Comparison of ENCODE assay signal across 22 cellular contexts in the genomic region with DNA sequence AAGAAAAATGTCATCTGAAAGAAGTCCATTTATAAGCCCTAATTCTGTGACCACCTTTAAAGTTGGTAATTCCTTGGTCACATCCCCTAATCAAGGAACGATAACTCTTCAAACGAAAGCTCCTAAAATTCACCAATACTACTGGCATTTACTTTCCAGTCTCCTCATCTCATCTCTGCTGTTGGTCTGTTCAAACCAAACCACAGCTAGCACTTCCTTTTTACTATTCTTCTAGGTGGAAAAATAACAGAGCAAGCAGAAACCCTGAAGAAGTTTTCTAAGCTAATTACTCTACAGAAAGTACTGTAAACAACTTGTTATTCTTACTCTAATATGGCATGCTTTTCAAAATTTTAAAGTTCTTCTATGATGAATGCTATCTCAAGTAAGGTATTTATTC. TPM values are rescaled to one million over a fixed set of nuclear protein-coding genes. Genes with fewer than 3 reads are reported as not detected.
DNase-seq lines count a peak whose midpoint lies in the region; ATAC-seq and TF ChIP-seq lines count a peak whose summit lies in the region.
"Had no signal": no experiment of that assay in that cellular context is flagged by ENCODE, and none has a peak within 500 bp of the region (broad histone marks: within the 10 kb centered on the region; RNA-seq: fewer than 3 reads in every experiment).

No MANE protein-coding gene starts in this region.

- H3K4me3 Mint-ChIP-seq in activated T-helper 2 cell treated with anti-CD3 and anti-CD28 coated beads, Interferon-gamma antibody, Interleukin-2, Interleukin-4, amounts not matched to agents 10 μg/mL and 5 μg/mL and 100 μg/mL, durations not matched to agents 14 hours and 24 hours and 36 hours (ENCODE audit: low read depth) = no peak overlapping the region
- H3K4me3 Mint-ChIP-seq in naive thymus-derived CD4-positive, alpha-beta T cell = no peak overlapping the region
- H3K4me3 Mint-ChIP-seq: HFFc6 had no signal

- H2AFZ ChIP-seq in KMS-11 (ENCODE audit: low read depth) (no peak overlapping the region), OCI-LY7 (ENCODE audit: low read length) (no peak overlapping the region)

- no peaks in the 10 kb centered on the region for H3K9me2 ChIP-seq in OCI-LY7 (ENCODE audit: insufficient read depth, low read length)

- H3K4me2 ChIP-seq in KMS-11 (peak overlapping the region; percentile 30; the same call in 1 of the 2 replicates), OCI-LY7 (ENCODE audit: low read length) (no peak overlapping the region)

- ATAC-seq in heart left ventricle = no peak
- no peak for ATAC-seq in naive thymus-derived CD4-positive, alpha-beta T cell

- TF ChIP-seq POLR2A in heart left ventricle (IDR thresholded peaks at IDR 0.05) = no peak

- H3K4me1 Mint-ChIP-seq in activated T-helper 2 cell treated with anti-CD3 and anti-CD28 coated beads, Interferon-gamma antibody, Interleukin-2, Interleukin-4, amounts not matched to agents 10 μg/mL and 5 μg/mL and 100 μg/mL, durations not matched to agents 14 hours and 24 hours and 36 hours (ENCODE audit: low read depth) = peaks cover 10% of the 10 kb centered on the region
- peaks cover 0 to 9% (median 3%) of the 10 kb centered on the region in 7 donors for H3K4me1 Mint-ChIP-seq in naive thymus-derived CD4-positive, alpha-beta T cell

- H4K20me1 ChIP-seq in KMS-11 (ENCODE audit: insufficient read depth) (no peaks in the 10 kb centered on the region), OCI-LY7 (ENCODE audit: insufficient read depth, low read length) (peaks cover 6% of the 10 kb centered on the region; the same call in 1 of the 2 replicates)

- CTCF ChIA-PET in naive thymus-derived CD4-positive, alpha-beta T cell (lab: Charles Lee) = no interaction called here
- CTCF ChIA-PET in OCI-LY7 (lab: Charles Lee; ENCODE audit: unreplicated experiment) = no interaction called here

- H3K9me3 Mint-ChIP-seq in activated T-helper 2 cell treated with anti-CD3 and anti-CD28 coated beads, Interferon-gamma antibody, Interleukin-2, Interleukin-4, amounts not matched to agents 10 μg/mL and 5 μg/mL and 100 μg/mL, durations not matched to agents 14 hours and 24 hours and 36 hours = no peaks in the 10 kb centered on the region
- H3K9me3 Mint-ChIP-seq in naive thymus-derived CD4-positive, alpha-beta T cell = no peaks in the 10 kb centered on the region
- H3K9me3 Mint-ChIP-seq: HFFc6 had no signal

- no TSS peak for BruUV-seq in OCI-LY7 (replicated peaks; lab: Mats Ljungman, UMichigan)

- no peak overlapping the region for H3K4me3 ChIP-seq in cardiac muscle cell
- H3K4me3 ChIP-seq in heart left ventricle = no peak overlapping the region
- H3K4me3 ChIP-seq in KMS-11 (IDR thresholded peaks at IDR 0.05; ENCODE audit: insufficient read depth, low read depth, low read length) = no peak overlapping the region
- no peak overlapping the region for H3K4me3 ChIP-seq in naive thymus-derived CD4-positive, alpha-beta T cell (ENCODE audit: low read length)
- H3K4me3 ChIP-seq in OCI-LY7 (ENCODE audit: low read depth, low read length, poor library complexity, severe bottlenecking) = no peak overlapping the region
- H3K4me3 ChIP-seq: lung, tibial nerve had no signal

- no peaks in the 10 kb centered on the region for H3K9me3 ChIP-seq in cardiac muscle cell (ENCODE audit: low read depth)
- H3K9me3 ChIP-seq in heart left ventricle = no peaks in the 10 kb centered on the region
- H3K9me3 ChIP-seq in naive thymus-derived CD4-positive, alpha-beta T cell (ENCODE audit: control insufficient read depth in 2 of 3, low read length in 3 of 3) = no peaks in the 10 kb centered on the region
- no peaks in the 10 kb centered on the region for H3K9me3 ChIP-seq in OCI-LY7 (ENCODE audit: low read length)
- H3K9me3 ChIP-seq: tibial nerve had no signal

- H3K27me3 ChIP-seq in cardiac muscle cell (no peaks in the 10 kb centered on the region), heart left ventricle (no peaks in the 10 kb centered on the region), KMS-11 (ENCODE audit: insufficient read depth, low read depth) (no peaks in the 10 kb centered on the region)
- H3K27me3 ChIP-seq in naive thymus-derived CD4-positive, alpha-beta T cell (ENCODE audit: control insufficient read depth in 2 of 2, insufficient read depth in 2 of 2, low read length in 2 of 2) = no peaks in the 10 kb centered on the region
- H3K27me3 ChIP-seq: tibial nerve had no signal

- H3K27ac ChIP-seq in cardiac muscle cell (peak overlapping the region; percentile 4), heart left ventricle (no peak overlapping the region), KMS-11 (peak overlapping the region; percentile 34), OCI-LY7 (ENCODE audit: low read depth, low read length, poor library complexity, severe bottlenecking) (no peak overlapping the region)
- no peak overlapping the region for H3K27ac ChIP-seq in naive thymus-derived CD4-positive, alpha-beta T cell (ENCODE audit: low read depth, low read length)
- H3K27ac ChIP-seq: C4-2B, epithelial cell of prostate, tibial nerve, VCaP had no signal

- POLR2A ChIA-PET in naive thymus-derived CD4-positive, alpha-beta T cell (lab: Charles Lee) = interaction anchor here (2.0 kb wide), 1 partner anchor 314 kb away, joined by 5 read pairs; no protein-coding TSS in a partner anchor
- POLR2A ChIA-PET in OCI-LY7 (lab: Charles Lee) = interaction anchor here (0.7 to 1.8 kb wide), 4 partner anchors 10 to 131 kb away, joined by 3 to 5 read pairs (median 4); a partner anchor contains a TSS

- H3K9ac ChIP-seq in KMS-11 = no peak overlapping the region

- H3K27ac Mint-ChIP-seq in activated T-helper 2 cell treated with anti-CD3 and anti-CD28 coated beads, Interferon-gamma antibody, Interleukin-2, Interleukin-4, amounts not matched to agents 10 μg/mL and 5 μg/mL and 100 μg/mL, durations not matched to agents 14 hours and 24 hours and 36 hours = peak overlapping the region; percentile 76
- H3K27ac Mint-ChIP-seq in naive thymus-derived CD4-positive, alpha-beta T cell = peak overlapping the region in 6 of 9 donors; percentile 10 to 76 (median 27)
- H3K27ac Mint-ChIP-seq: HFFc6 had no signal

- intact Hi-C loops in heart left ventricle (cut with DNase I) (no loop called here), OCI-LY7 (cut with micrococcal nuclease; ENCODE audit: unreplicated experiment) (no loop called here)
- intact Hi-C loops in activated T-helper 2 cell treated with anti-CD3 and anti-CD28 coated beads, Interferon-gamma antibody, Interleukin-2, Interleukin-4, amounts not matched to agents 10 μg/mL and 5 μg/mL and 100 μg/mL, durations not matched to agents 14 hours and 24 hours and 36 hours (cut with micrococcal nuclease) = no loop called here
- intact Hi-C loops in naive thymus-derived CD4-positive, alpha-beta T cell (cut with micrococcal nuclease) = no loop called here

- DNase-seq in cardiac muscle cell (ENCODE audit: low read depth in 1 of 2, low spot score in 1 of 2) = no peak
- no peak for DNase-seq in heart left ventricle
- no peak for DNase-seq in activated T-helper 2 cell treated with anti-CD3 and anti-CD28 coated beads, Interferon-gamma antibody, Interleukin-2, Interleukin-4, amounts not matched to agents 10 μg/mL and 5 μg/mL and 100 μg/mL, durations not matched to agents 14 hours and 24 hours and 36 hours (ENCODE audit: low spot score)
- no peak for DNase-seq in naive thymus-derived CD4-positive, alpha-beta T cell
- DNase-seq in NCI-H2107 (lab: John Stamatoyannopoulos, UW) = no peak
- DNase-seq in OCI-LY7 (ENCODE audit: low spot score) = no peak
- no peak for DNase-seq in NCI-H1694 treated with DMSO at 0.1 percent for 48 hours (lab: John Stamatoyannopoulos, UW)
- DNase-seq: activated CD4-positive, alpha-beta T cell treated with anti-CD3 and anti-CD28 coated beads, Interleukin-2, amount 50 U/mL, for 48 hours; activated naive CD4-positive, alpha-beta T cell treated with anti-CD3 and anti-CD28 coated beads, Interleukin-2, amount 50 U/mL, for 16 hours; activated T-cell treated with anti-CD3 and anti-CD28 coated beads, Interleukin-2, amount 50 U/mL, for 48 hours; central memory CD4-positive, alpha-beta T cell; EL; glutamatergic neuron; HFFc6; NCI-H2171 treated with DMSO at 0.1 percent for 48 hours; NCI-H524 had no signal

- H3K27me3 Mint-ChIP-seq in activated T-helper 2 cell treated with anti-CD3 and anti-CD28 coated beads, Interferon-gamma antibody, Interleukin-2, Interleukin-4, amounts not matched to agents 10 μg/mL and 5 μg/mL and 100 μg/mL, durations not matched to agents 14 hours and 24 hours and 36 hours (ENCODE audit: low read depth) = no peaks in the 10 kb centered on the region
- no peaks in the 10 kb centered on the region for H3K27me3 Mint-ChIP-seq in naive thymus-derived CD4-positive, alpha-beta T cell

- H3K36me3 ChIP-seq in cardiac muscle cell = peaks cover 97% of the 10 kb centered on the region
- peaks cover 0 to 100% (median 100%) of the 10 kb centered on the region in 9 donors for H3K36me3 ChIP-seq in heart left ventricle
- peaks cover 22% of the 10 kb centered on the region; the same call in 1 of the 2 replicates for H3K36me3 ChIP-seq in KMS-11 (ENCODE audit: insufficient read depth)
- H3K36me3 ChIP-seq in naive thymus-derived CD4-positive, alpha-beta T cell (ENCODE audit: control insufficient read depth in 2 of 3, insufficient read depth in 3 of 3, low read length in 3 of 3) = peaks cover 12 to 64% (median 43%) of the 10 kb centered on the region in 3 experiments
- peaks cover 99% of the 10 kb centered on the region for H3K36me3 ChIP-seq in OCI-LY7 (ENCODE audit: insufficient read depth, low read length)

- peaks cover 75% of the 10 kb centered on the region for H3K36me3 Mint-ChIP-seq in activated T-helper 2 cell treated with anti-CD3 and anti-CD28 coated beads, Interferon-gamma antibody, Interleukin-2, Interleukin-4, amounts not matched to agents 10 μg/mL and 5 μg/mL and 100 μg/mL, durations not matched to agents 14 hours and 24 hours and 36 hours (ENCODE audit: low read depth)
- peaks cover 12 to 34% (median 18%) of the 10 kb centered on the region in 5 donors for H3K36me3 Mint-ChIP-seq in naive thymus-derived CD4-positive, alpha-beta T cell

- no peak for TF ChIP-seq CTCF in cardiac muscle cell (IDR thresholded peaks at IDR 0.05; ENCODE audit: low read depth, low read length)
- TF ChIP-seq CTCF in heart left ventricle (IDR thresholded peaks at IDR 0.05) = no peak
- TF ChIP-seq CTCF in KMS-11 (conservative IDR thresholded peaks at IDR 0.05; ENCODE audit: low read depth, low read length) = no peak
- no peak for TF ChIP-seq CTCF in OCI-LY7 (conservative IDR thresholded peaks at IDR 0.05; ENCODE audit: low read length)

- H3K4me1 ChIP-seq in cardiac muscle cell (ENCODE audit: low read depth) (no peaks in the 10 kb centered on the region), heart left ventricle (no peaks in the 10 kb centered on the region), KMS-11 (ENCODE audit: low read depth, poor library complexity, severe bottlenecking) (peaks cover 35% of the 10 kb centered on the region), OCI-LY7 (ENCODE audit: insufficient read depth, low read length, poor library complexity, severe bottlenecking) (no peaks in the 10 kb centered on the region)
- no peaks in the 10 kb centered on the region for H3K4me1 ChIP-seq in naive thymus-derived CD4-positive, alpha-beta T cell (ENCODE audit: control insufficient read depth in 2 of 2, insufficient read depth in 2 of 2, low read length in 2 of 2)
- H3K4me1 ChIP-seq: tibial nerve had no signal

- H3K79me2 ChIP-seq in KMS-11 (ENCODE audit: insufficient read depth, low read depth) = peaks cover 6% of the 10 kb centered on the region; the same call in 1 of the 2 replicates
- H3K79me2 ChIP-seq in OCI-LY7 (ENCODE audit: insufficient read depth, low read depth, low read length) = no peaks in the 10 kb centered on the region

- 84 to 87% (median 85%) methylated on average over 2 of the region's 2 CpGs for WGBS in heart left ventricle, 4 donors

RNA-seq across cellular contexts. Expression of a gene that starts 21.6 kb away (rescaled TPM):
- 135 and 176 TPM in 2 replicates for total RNA-seq in cardiac muscle cell
- polyA plus RNA-seq in cardiac muscle cell = 95.3 and 123 TPM in 2 replicates
- total RNA-seq in heart left ventricle = 10 to 100 TPM; 26.1 to 53.0 (median 42.1) TPM
- 10 to 100 TPM; 18.7 to 47.7 TPM for polyA plus RNA-seq in heart left ventricle
- total RNA-seq in activated T-helper 2 cell treated with anti-CD3 and anti-CD28 coated beads, Interferon-gamma antibody, Interleukin-2, Interleukin-4, amounts not matched to agents 10 μg/mL and 5 μg/mL and 100 μg/mL, durations not matched to agents 14 hours and 24 hours and 36 hours = 113 TPM in 2 replicates
- total RNA-seq in naive thymus-derived CD4-positive, alpha-beta T cell = 100 to 1,000 TPM in 3 of 5 experiments, 10 to 100 TPM in 2; 80.9 to 244 (median 163) TPM
- polyA plus RNA-seq in naive thymus-derived CD4-positive, alpha-beta T cell = 10 to 100 TPM; 39.3 to 41.3 TPM
- 129 and 147 TPM in 2 replicates for total RNA-seq in OCI-LY7 (2014; rRNA removed; shearing (Covaris generic))
- total RNA-seq in OCI-LY7 (2022) = 121 and 129 TPM in 2 replicates

RNA-seq across cellular contexts. Expression of a gene that starts 31.2 kb away (rescaled TPM):
- total RNA-seq in cardiac muscle cell = 33.8 and 41.9 TPM in 2 replicates
- polyA plus RNA-seq in cardiac muscle cell = 58.7 and 65.7 TPM in 2 replicates
- total RNA-seq in heart left ventricle = 10 to 100 TPM; 53.2 to 91.5 (median 78.1) TPM
- polyA plus RNA-seq in heart left ventricle = 10 to 100 TPM; 19.3 TPM
- total RNA-seq in activated T-helper 2 cell treated with anti-CD3 and anti-CD28 coated beads, Interferon-gamma antibody, Interleukin-2, Interleukin-4, amounts not matched to agents 10 μg/mL and 5 μg/mL and 100 μg/mL, durations not matched to agents 14 hours and 24 hours and 36 hours = 17.5 and 21.3 TPM in 2 replicates
- total RNA-seq in naive thymus-derived CD4-positive, alpha-beta T cell = 10 to 100 TPM in 4 of 5 experiments, 1 to 10 TPM in 1; 7.6 to 44.0 (median 16.1) TPM
- 10 to 100 TPM; 24.6 to 27.9 TPM for polyA plus RNA-seq in naive thymus-derived CD4-positive, alpha-beta T cell
- total RNA-seq in OCI-LY7 (2014; rRNA removed; shearing (Covaris generic)) = 4.8 and 4.9 TPM in 2 replicates
- 8.5 and 10.5 TPM in 2 replicates for total RNA-seq in OCI-LY7 (2022)

RNA-seq across cellular contexts. Expression of a gene that starts 36.0 kb away (rescaled TPM):
- total RNA-seq in cardiac muscle cell = 11.9 and 14.6 TPM in 2 replicates
- 10.0 and 10.3 TPM in 2 replicates for polyA plus RNA-seq in cardiac muscle cell
- total RNA-seq in heart left ventricle = 10 to 100 TPM in 5 of 9 donors, 1 to 10 TPM in 4; 6.2 to 14.9 (median 10.9) TPM
- 1 to 10 TPM; 3.5 to 6.5 TPM for polyA plus RNA-seq in heart left ventricle
- total RNA-seq in activated T-helper 2 cell treated with anti-CD3 and anti-CD28 coated beads, Interferon-gamma antibody, Interleukin-2, Interleukin-4, amounts not matched to agents 10 μg/mL and 5 μg/mL and 100 μg/mL, durations not matched to agents 14 hours and 24 hours and 36 hours = 22.1 and 24.7 TPM in 2 replicates
- total RNA-seq in naive thymus-derived CD4-positive, alpha-beta T cell = 10 to 100 TPM; 20.6 to 45.9 (median 30.3) TPM
- 10 to 100 TPM; 23.2 to 48.4 TPM for polyA plus RNA-seq in naive thymus-derived CD4-positive, alpha-beta T cell
- total RNA-seq in OCI-LY7 (2014; rRNA removed; shearing (Covaris generic)) = 24.5 and 26.8 TPM in 2 replicates
- 19.0 and 21.3 TPM in 2 replicates for total RNA-seq in OCI-LY7 (2022)

Comparison
In these comparisons a context has a peak if more than half of its experiments do, and no peak if none do; other contexts are left out.
1. H3K27ac ChIP-seq: peak in cardiac muscle cell (single experiment) and KMS-11 (single experiment); none in heart left ventricle (0 of 12), naive thymus-derived CD4-positive, alpha-beta T cell (single experiment) and OCI-LY7 (single experiment).